8 cellular contexts compared by ENCODE assay signal in the genomic region with DNA sequence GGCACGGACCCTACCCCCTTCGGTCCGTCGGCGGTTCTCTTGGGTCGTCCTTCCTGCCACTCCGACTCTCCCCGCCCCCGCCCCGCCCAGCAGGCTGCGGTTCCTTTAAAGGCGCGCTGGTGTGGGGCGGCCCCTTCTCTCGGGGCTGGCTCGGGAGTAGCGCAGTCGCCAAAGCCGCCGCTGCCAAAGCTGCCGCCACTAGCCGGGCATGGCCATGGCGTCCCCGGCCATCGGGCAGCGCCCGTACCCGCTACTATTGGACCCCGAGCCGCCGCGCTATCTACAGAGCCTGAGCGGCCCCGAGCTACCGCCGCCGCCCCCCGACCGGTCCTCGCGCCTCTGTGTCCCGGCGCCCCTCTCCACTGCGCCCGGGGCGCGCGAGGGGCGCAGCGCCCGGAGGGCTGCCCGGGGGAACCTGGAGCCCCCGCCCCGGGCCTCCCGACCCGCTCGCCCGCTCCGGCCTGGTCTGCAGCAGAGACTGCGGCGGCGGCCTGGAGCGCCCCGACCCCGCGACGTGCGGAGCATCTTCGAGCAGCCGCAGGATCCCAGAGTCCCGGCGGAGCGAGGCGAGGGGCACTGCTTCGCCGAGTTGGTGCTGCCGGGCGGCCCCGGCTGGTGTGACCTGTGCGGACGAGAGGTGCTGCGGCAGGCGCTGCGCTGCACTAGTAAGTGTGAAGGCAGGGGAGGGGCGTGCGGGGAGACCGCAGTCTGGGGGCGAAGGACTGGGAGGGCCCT. TPM values are rescaled to one million over a fixed set of nuclear protein-coding genes. Genes with fewer than 3 reads are reported as not detected.
A peak's percentile ranks its signal among the peaks of the same experiment; 100 is the strongest.
DNase-seq lines count a peak whose midpoint lies in the region; ATAC-seq and TF ChIP-seq lines count a peak whose summit lies in the region.

A gene with protein sequence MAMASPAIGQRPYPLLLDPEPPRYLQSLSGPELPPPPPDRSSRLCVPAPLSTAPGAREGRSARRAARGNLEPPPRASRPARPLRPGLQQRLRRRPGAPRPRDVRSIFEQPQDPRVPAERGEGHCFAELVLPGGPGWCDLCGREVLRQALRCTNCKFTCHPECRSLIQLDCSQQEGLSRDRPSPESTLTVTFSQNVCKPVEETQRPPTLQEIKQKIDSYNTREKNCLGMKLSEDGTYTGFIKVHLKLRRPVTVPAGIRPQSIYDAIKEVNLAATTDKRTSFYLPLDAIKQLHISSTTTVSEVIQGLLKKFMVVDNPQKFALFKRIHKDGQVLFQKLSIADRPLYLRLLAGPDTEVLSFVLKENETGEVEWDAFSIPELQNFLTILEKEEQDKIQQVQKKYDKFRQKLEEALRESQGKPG (plus strand): TSS at position 137 of the 735 bp plus-strand sequence. CDS start 72 bp downstream, at position 209.

- no peaks in the 10 kb centered on the region for H3K9me3 ChIP-seq in RWPE2 (ENCODE audit: severe bottlenecking)
- H3K9me3 ChIP-seq in ovary, result no peaks in the 10 kb centered on the region
- no peaks in the 10 kb centered on the region for H3K9me3 ChIP-seq in tibial nerve

- H3K4me1 ChIP-seq in RWPE2 (ENCODE audit: insufficient read depth, poor library complexity, severe bottlenecking), result peaks cover 43% of the 10 kb centered on the region
- peaks cover 3% of the 10 kb centered on the region for H3K4me1 ChIP-seq in ovary (ENCODE audit: insufficient read depth)
- H3K4me1 ChIP-seq in tibial nerve, result peaks cover 0 to 78% (median 11%) of the 10 kb centered on the region in 4 donors

- ATAC-seq in HG03280 (IDR thresholded peaks at IDR 0.05; ENCODE audit: unreplicated experiment), result peak; percentile 60
- ATAC-seq in RWPE2 (ENCODE audit: low read depth), result peak; percentile 65

- H3K4me3 ChIP-seq in RWPE2 (ENCODE audit: severe bottlenecking), result peak within 1 kb of the TSS; percentile 45
- peak within 1 kb of the TSS; percentile 50 for H3K4me3 ChIP-seq in ovary
- H3K4me3 ChIP-seq in tibial nerve, result peak within 1 kb of the TSS; percentile 32 to 80 (median 63)

- TF ChIP-seq EP300 in ovary (IDR thresholded peaks at IDR 0.05), result no peak
- peak in 1 of 2 donors; percentile 63 for TF ChIP-seq EP300 in tibial nerve (IDR thresholded peaks at IDR 0.05)

- H3K27ac ChIP-seq in RWPE2 (ENCODE audit: poor library complexity, severe bottlenecking) (peak within 1 kb of the TSS; percentile 2), ovary (no peak within 1 kb of the TSS), tibial nerve (peak within 1 kb of the TSS; percentile 39 to 84 (median 62))

- H3K36me3 ChIP-seq in RWPE2 (ENCODE audit: low read depth) (no peaks in the 10 kb centered on the region), ovary (no peaks in the 10 kb centered on the region), tibial nerve (no peaks in the 10 kb centered on the region)

- 2 to 6% (median 2%) methylated on average over 24 to 88 of the region's 88 CpGs for WGBS in ovary, 3 donors
- 2% methylated on average over 12 to 26 of the region's 88 CpGs for WGBS in tibial nerve, 2 donors

- TF ChIP-seq POLR2A in ovary (IDR thresholded peaks at IDR 0.05) (peak; percentile 22), tibial nerve (IDR thresholded peaks at IDR 0.05) (peak in 1 of 2 donors; percentile 61)

- H3K27me3 ChIP-seq in RWPE2 (ENCODE audit: insufficient read depth, poor library complexity, severe bottlenecking), result no peaks in the 10 kb centered on the region
- no peaks in the 10 kb centered on the region for H3K27me3 ChIP-seq in ovary
- H3K27me3 ChIP-seq in tibial nerve, result peaks cover 0 to 24% of the 10 kb centered on the region in 2 donors

- TF ChIP-seq CTCF in RWPE2 (IDR thresholded peaks at IDR 0.05; ENCODE audit: poor library complexity, severe bottlenecking) (no peak), ovary (IDR thresholded peaks at IDR 0.05) (no peak), tibial nerve (IDR thresholded peaks at IDR 0.05) (peak in 1 of 5 experiments; percentile 11)

- intact Hi-C loops in ovary (cut with DNase I), result no loop called here

- DNase-seq in NCI-H82 (lab: John Stamatoyannopoulos, UW) (peak; percentile 76), NCI-H82 treated with DMSO at 0.1 percent for 48 hours (lab: John Stamatoyannopoulos, UW; ENCODE audit: unreplicated experiment) (no peak), RWPE2 (ENCODE audit: low spot score) (peak; percentile 77), glomerular visceral epithelial cell (ENCODE audit: extremely low spot score) (peak; percentile 76), ovary (peak; percentile 53 to 74 (median 64)), tibial nerve (ENCODE audit: low spot score in 2 of 2) (peak; percentile 86)
- DNase-seq in activated gamma-delta T cell treated with anti-CD3 and anti-CD28 coated beads, Interleukin-2, amount 50 U/mL, for 16 hours (ENCODE audit: low read depth), result peak; percentile 70

RNA-seq across cellular contexts. Expression of the gene that starts here (rescaled TPM):
- total RNA-seq in ovary, result 10 to 100 TPM in 1 of 7 donors, 1 to 10 TPM in 6; 1.9 to 11.8 (median 5.3) TPM
- 1 to 10 TPM; 1.8 to 9.0 TPM for polyA plus RNA-seq in ovary
- 10 to 100 TPM; 24.0 to 32.9 (median 30.2) TPM for total RNA-seq in tibial nerve

Comparison
In these comparisons a context has a peak if more than half of its experiments do, and no peak if none do; other contexts are left out.
1. H3K27ac ChIP-seq: peak in RWPE2 (single experiment) and tibial nerve (4 of 4); none in ovary (0 of 2).
2. Peak in every context shown above with its lines, with median percentiles within 50 percentile points of each other: H3K4me3 ChIP-seq.